In the genomic region with DNA sequence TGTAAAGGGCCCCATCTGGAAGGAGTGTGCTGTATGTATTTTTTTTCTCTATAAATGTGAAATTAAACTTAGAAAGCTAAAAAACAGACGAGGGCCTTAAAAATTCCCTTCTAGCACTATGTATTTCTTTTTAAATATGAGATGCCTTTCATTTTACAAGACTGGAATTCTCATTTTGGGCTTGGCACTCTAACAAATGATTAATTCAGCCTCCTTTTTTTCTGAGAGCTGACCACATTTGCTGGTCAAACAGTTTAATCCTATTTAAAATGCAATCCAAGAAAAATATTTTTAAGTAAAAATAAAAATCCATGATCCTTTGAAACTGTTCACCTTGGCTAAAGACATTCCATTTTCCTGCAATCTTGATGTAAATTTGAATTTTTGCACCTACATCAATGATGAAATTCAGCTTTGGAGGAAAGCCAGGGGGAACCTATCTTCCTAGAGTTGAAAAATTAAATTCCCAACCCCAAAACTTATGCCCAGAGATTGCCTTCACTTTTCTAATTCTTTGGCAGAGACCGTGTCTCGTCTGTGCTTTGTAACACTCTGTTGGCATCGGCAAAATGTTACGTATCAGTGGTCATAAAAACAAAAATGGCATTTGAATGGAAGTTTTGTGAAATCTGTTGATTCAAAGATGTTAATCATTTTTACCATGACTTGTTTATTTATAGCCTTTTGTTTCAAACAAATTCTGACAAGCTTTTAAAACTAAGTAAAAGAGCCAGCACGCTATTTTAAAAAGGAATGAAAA, we compare ENCODE assay signal across 25 cellular contexts.
"Had no signal": no experiment of that assay in that cellular context is flagged by ENCODE, and none has a peak within 500 bp of the region (broad histone marks: within the 10 kb centered on the region; RNA-seq: fewer than 3 reads in every experiment).

No MANE protein-coding gene starts in this region.

- FAIRE-seq: small intestine had no signal

- H3K36me3 ChIP-seq: adrenal gland, breast epithelium, esophagus muscularis mucosa, gastroesophageal sphincter, left ventricle myocardium inferior, ovary, thyroid gland, upper lobe of right lung had no signal

- H3K9me3 ChIP-seq: adrenal gland, breast epithelium, esophagus muscularis mucosa, gastroesophageal sphincter, left ventricle myocardium inferior, mucosa of descending colon, ovary, thyroid gland, upper lobe of right lung had no signal

- H3K79me2 ChIP-seq: hepatocyte had no signal

- H3K4me3 ChIP-seq: adrenal gland, breast epithelium, esophagus muscularis mucosa, gastroesophageal sphincter, hepatocyte, left ventricle myocardium inferior, lung, mucosa of descending colon, ovary, thyroid gland, upper lobe of right lung had no signal

- H3K4me1 ChIP-seq: adrenal gland, breast epithelium, esophagus muscularis mucosa, gastroesophageal sphincter, left ventricle myocardium inferior, thyroid gland had no signal

- H3K4me2 ChIP-seq: hepatocyte had no signal

- DNase-seq: activated CD4-positive, alpha-beta T cell treated with anti-CD3 and anti-CD28 coated beads for 4 hours; activated CD4-positive, alpha-beta T cell treated with anti-CD3 and anti-CD28 coated beads, Interleukin-2, amount 50 U/mL, for 4 hours; activated effector memory CD4-positive, alpha-beta T cell treated with Interleukin-2 at 50 U/mL for 16 hours; activated naive CD4-positive, alpha-beta T cell treated with Interleukin-2 at 50 U/mL for 16 hours; activated T-cell treated with anti-CD3 and anti-CD28 coated beads for 4 hours; aorta; central memory CD4-positive, alpha-beta T cell; islet precursor cell; left ventricle myocardium inferior; mucosa of descending colon; naive B cell; nephron progenitor cell; ovary; stimulated activated CD4-positive, alpha-beta T cell treated with anti-CD3 and anti-CD28 coated beads, Interleukin-4, amount 100 ng/mL, for 24 hours; T-helper 1 cell; thyroid gland; upper lobe of right lung had no signal

- H2AFZ ChIP-seq: hepatocyte had no signal

- H3K27me3 ChIP-seq: adrenal gland, breast epithelium, esophagus muscularis mucosa, gastroesophageal sphincter, hepatocyte, ovary, thyroid gland, upper lobe of right lung had no signal

- H3K27ac ChIP-seq: adrenal gland, breast epithelium, esophagus muscularis mucosa, gastroesophageal sphincter, hepatocyte, left ventricle myocardium inferior, ovary, thyroid gland, upper lobe of right lung, VCaP had no signal
